Comparison of ENCODE assay signal across 22 cellular contexts in genomic region chr14:68973639-68974038, GRCh38. TPM values are rescaled to one million over a fixed set of nuclear protein-coding genes. Genes with fewer than 3 reads are reported as not detected.
DNase-seq lines count a peak whose midpoint lies in the region; TF ChIP-seq lines count a peak whose summit lies in the region.
"Had no signal": no experiment of that assay in that cellular context is flagged by ENCODE, and none has a peak within 500 bp of the region (broad histone marks: within the 10 kb centered on the region; RNA-seq: fewer than 3 reads in every experiment).

No MANE protein-coding gene starts in this region.

- no peak overlapping the region for H2BK15ac ChIP-seq in mesenchymal stem cell (ENCODE audit: low read depth, poor library complexity, severe bottlenecking)
- no peak overlapping the region for H2BK15ac ChIP-seq in mesendoderm (replicated peaks; ENCODE audit: low read depth)

- POLR2A ChIA-PET in CD4-positive, alpha-beta memory T cell (lab: Charles Lee; ENCODE audit: partially characterized antibody), result no interaction called here

- peaks cover 98% of the 10 kb centered on the region for H3K79me2 ChIP-seq in mesendoderm (ENCODE audit: control insufficient read depth, insufficient read depth, low read length)

- no peak overlapping the region for H4K5ac ChIP-seq in mesendoderm (ENCODE audit: low read length)

- no peaks in the 10 kb centered on the region for H3K9me3 ChIP-seq in CD4-positive, alpha-beta memory T cell (ENCODE audit: control insufficient read depth in 1 of 2, low read length in 2 of 2)
- no peaks in the 10 kb centered on the region for H3K9me3 ChIP-seq in mesenchymal stem cell (ENCODE audit: control insufficient read depth, low read length)
- H3K9me3 ChIP-seq in stomach, result no peaks in the 10 kb centered on the region

- H3K4me1 Mint-ChIP-seq in CD4-positive, alpha-beta memory T cell, result peaks cover 49 to 84% (median 68%) of the 10 kb centered on the region in 4 donors
- H3K4me1 Mint-ChIP-seq in activated naive CD8-positive, alpha-beta T cell treated with anti-CD3 and anti-CD28 coated beads for 36 hours, result peaks cover 78% of the 10 kb centered on the region

- H3K4me1 ChIP-seq in CD4-positive, alpha-beta memory T cell (ENCODE audit: insufficient read depth, low read length), result peaks cover 63% of the 10 kb centered on the region
- H3K4me1 ChIP-seq in mesenchymal stem cell (ENCODE audit: control insufficient read depth, insufficient read depth, low read depth, low read length) (peaks cover 45% of the 10 kb centered on the region), stomach (peaks cover 73 to 93% (median 83%) of the 10 kb centered on the region in 4 donors), mesendoderm (ENCODE audit: control insufficient read depth, low read depth, low read length) (peaks cover 18% of the 10 kb centered on the region)

- H3K18ac ChIP-seq in mesenchymal stem cell (ENCODE audit: low read depth in 1 of 2, low read length in 2 of 2) (peak overlapping the region in 1 of 2 experiments; percentile 35), mesendoderm (ENCODE audit: low read length) (no peak overlapping the region)

- H3K27me3 Mint-ChIP-seq in CD4-positive, alpha-beta memory T cell, result no peaks in the 10 kb centered on the region
- no peaks in the 10 kb centered on the region for H3K27me3 Mint-ChIP-seq in activated naive CD8-positive, alpha-beta T cell treated with anti-CD3 and anti-CD28 coated beads for 36 hours

- H3K23ac ChIP-seq in mesenchymal stem cell (ENCODE audit: low read length in 2 of 2), result no peak overlapping the region
- H3K23ac ChIP-seq in mesendoderm (ENCODE audit: low read length), result no peak overlapping the region

- intact Hi-C loops in CD4-positive, alpha-beta memory T cell (cut with micrococcal nuclease), result no loop called here
- intact Hi-C loops in stomach (cut with DNase I; ENCODE audit: low total_unique reads), result no loop called here
- intact Hi-C loops in lower leg skin (cut with DNase I; ENCODE audit: low total_unique reads), result no loop called here

- no peak overlapping the region for H3K9ac ChIP-seq in mesenchymal stem cell (ENCODE audit: low read length)
- H3K9ac ChIP-seq in mesendoderm (ENCODE audit: low read length), result no peak overlapping the region

- H3K4me2 ChIP-seq in mesenchymal stem cell (ENCODE audit: low read length, poor library complexity, severe bottlenecking) (no peak overlapping the region), mesendoderm (ENCODE audit: low read length) (no peak overlapping the region)

- CTCF ChIA-PET in CD4-positive, alpha-beta memory T cell (lab: Charles Lee; ENCODE audit: partially characterized antibody), result no interaction called here

- H3K27ac Mint-ChIP-seq in CD4-positive, alpha-beta memory T cell, result peak overlapping the region in 4 of 7 donors; percentile 9 to 87 (median 65)
- H3K27ac Mint-ChIP-seq in activated naive CD8-positive, alpha-beta T cell treated with anti-CD3 and anti-CD28 coated beads for 36 hours, result peak overlapping the region; percentile 11
- H3K27ac Mint-ChIP-seq: activated naive CD4-positive, alpha-beta T cell treated with anti-CD3 and anti-CD28 coated beads, Interleukin-2, amount 10 ng/mL, durations not matched to agents 7 days and 5 days; activated T-helper 1 cell treated with anti-CD3 and anti-CD28 coated beads, Interleukin-12 subunit alpha, Interleukin-12 subunit beta, Interleukin-2, Interleukin-4 antibody, amounts not matched to agents 30 ng/mL and 10 ng/mL and 1 ng/mL, durations not matched to agents 14 hours and 24 hours and 36 hours; mesothelial cell of epicardium; WTC11 had no signal

- no peak overlapping the region for H3K27ac ChIP-seq in CD4-positive, alpha-beta memory T cell (ENCODE audit: low read depth, low read length)
- H3K27ac ChIP-seq in mesenchymal stem cell (ENCODE audit: low read length, poor library complexity, severe bottlenecking), result no peak overlapping the region
- H3K27ac ChIP-seq in stomach, result peak overlapping the region in 4 of 5 donors; percentile 95 to 98 (median 97)
- H3K27ac ChIP-seq in mesendoderm (ENCODE audit: low read depth, low read length), result no peak overlapping the region
- H3K27ac ChIP-seq: foreskin keratinocyte had no signal

- TF ChIP-seq EP300 in stomach (IDR thresholded peaks at IDR 0.05), result no peak

- H4K8ac ChIP-seq in mesenchymal stem cell (ENCODE audit: low read length), result peak overlapping the region; percentile 23
- no peak overlapping the region for H4K8ac ChIP-seq in mesendoderm (ENCODE audit: low read depth, low read length)

- no peak overlapping the region for H3K4me3 Mint-ChIP-seq in CD4-positive, alpha-beta memory T cell
- no peak overlapping the region for H3K4me3 Mint-ChIP-seq in activated naive CD8-positive, alpha-beta T cell treated with anti-CD3 and anti-CD28 coated beads for 36 hours
- H3K4me3 Mint-ChIP-seq: activated naive CD4-positive, alpha-beta T cell treated with anti-CD3 and anti-CD28 coated beads, Interleukin-2, amount 10 ng/mL, durations not matched to agents 7 days and 5 days; activated T-helper 1 cell treated with anti-CD3 and anti-CD28 coated beads, Interleukin-12 subunit alpha, Interleukin-12 subunit beta, Interleukin-2, Interleukin-4 antibody, amounts not matched to agents 30 ng/mL and 10 ng/mL and 1 ng/mL, durations not matched to agents 14 hours and 24 hours and 36 hours; mesothelial cell of epicardium; nephron; WTC11 had no signal

- 97% methylated on average over 5 of the region's 5 CpGs for WGBS in mesenchymal stem cell
- WGBS in stomach, 5 donors, result 81 to 97% (median 91%) methylated on average over 4 to 5 of the region's 5 CpGs
- WGBS in lower leg skin, 2 donors, result 90 to 95% methylated on average over 4 to 5 of the region's 5 CpGs
- WGBS in mesendoderm (ENCODE audit: extremely low coverage, insufficient coverage, low lambda C conversion rate), result no CpG with 5 or more reads among the region's 5 CpGs

- H3K4ac ChIP-seq in mesenchymal stem cell (ENCODE audit: low read depth in 1 of 2, low read length in 2 of 2) (peak overlapping the region in 1 of 2 experiments; percentile 10), mesendoderm (ENCODE audit: low read depth, low read length) (no peak overlapping the region)

- H3K27me3 ChIP-seq in CD4-positive, alpha-beta memory T cell (ENCODE audit: insufficient read depth, low read length), result no peaks in the 10 kb centered on the region
- no peaks in the 10 kb centered on the region for H3K27me3 ChIP-seq in mesenchymal stem cell (ENCODE audit: control insufficient read depth in 1 of 2, insufficient read depth in 1 of 2, low read length in 2 of 2)
- H3K27me3 ChIP-seq in stomach, result no peaks in the 10 kb centered on the region
- H3K27me3 ChIP-seq in mesendoderm (ENCODE audit: insufficient read depth, low read length, poor library complexity), result no peaks in the 10 kb centered on the region
- H3K27me3 ChIP-seq: foreskin keratinocyte had no signal

- TF ChIP-seq CTCF in stomach (IDR thresholded peaks at IDR 0.05), result no peak
- no peak for TF ChIP-seq CTCF in lower leg skin (IDR thresholded peaks at IDR 0.05)

- H2AFZ ChIP-seq in mesenchymal stem cell (ENCODE audit: low read depth, low read length), result no peak overlapping the region

- no peak overlapping the region for H3K14ac ChIP-seq in mesenchymal stem cell (ENCODE audit: low read length in 2 of 2)

- peaks cover 10 to 30% of the 10 kb centered on the region in 2 donors for H3K36me3 Mint-ChIP-seq in CD4-positive, alpha-beta memory T cell
- H3K36me3 Mint-ChIP-seq in activated naive CD8-positive, alpha-beta T cell treated with anti-CD3 and anti-CD28 coated beads for 36 hours, result peaks cover 64% of the 10 kb centered on the region

- H2BK5ac ChIP-seq in mesenchymal stem cell (ENCODE audit: low read depth, low read length, poor library complexity, severe bottlenecking), result no peak overlapping the region
- no peak overlapping the region for H2BK5ac ChIP-seq in mesendoderm (ENCODE audit: low read length)

- H3K36me3 ChIP-seq in CD4-positive, alpha-beta memory T cell (ENCODE audit: insufficient read depth, low read length), result no peaks in the 10 kb centered on the region
- H3K36me3 ChIP-seq in mesenchymal stem cell (ENCODE audit: control insufficient read depth in 1 of 2, insufficient read depth in 2 of 2, low read depth in 1 of 2, low read length in 2 of 2), result peaks cover 49 to 50% of the 10 kb centered on the region in 2 experiments
- H3K36me3 ChIP-seq in stomach, result peaks cover 4 to 42% (median 20%) of the 10 kb centered on the region in 4 donors
- peaks cover 5% of the 10 kb centered on the region for H3K36me3 ChIP-seq in mesendoderm (ENCODE audit: control insufficient read depth, insufficient read depth, low read length)

- no peak overlapping the region for H3K4me3 ChIP-seq in CD4-positive, alpha-beta memory T cell (ENCODE audit: low read length in 2 of 2)
- H3K4me3 ChIP-seq in mesenchymal stem cell (ENCODE audit: insufficient read depth in 1 of 2, low read depth in 1 of 2, low read length in 2 of 2) (no peak overlapping the region), stomach (peak overlapping the region in 1 of 4 donors; percentile 69), lower leg skin (ENCODE audit: low read depth, poor library complexity, severe bottlenecking) (no peak overlapping the region), mesendoderm (ENCODE audit: low read length) (no peak overlapping the region)

- H4K91ac ChIP-seq in mesenchymal stem cell (ENCODE audit: low read length), result no peak overlapping the region

- H3K79me1 ChIP-seq in mesenchymal stem cell (replicated peaks; ENCODE audit: low read length, poor library complexity, severe bottlenecking), result no peaks in the 10 kb centered on the region
- peaks cover 19% of the 10 kb centered on the region for H3K79me1 ChIP-seq in mesendoderm (ENCODE audit: low read length)

- H2BK120ac ChIP-seq in mesenchymal stem cell (ENCODE audit: low read depth, low read length) (no peak overlapping the region), mesendoderm (ENCODE audit: low read depth, low read length) (no peak overlapping the region)

- DNase-seq in CD4-positive, alpha-beta memory T cell, result no peak
- DNase-seq in activated naive CD8-positive, alpha-beta T cell treated with anti-CD3 and anti-CD28 coated beads for 36 hours, result no peak
- DNase-seq in mesenchymal stem cell (no peak), stomach (no peak), lower leg skin (ENCODE audit: low spot score in 2 of 2) (no peak), mesendoderm (no peak), NCI-H2196 (lab: John Stamatoyannopoulos, UW; ENCODE audit: unreplicated experiment) (no peak)
- DNase-seq: activated naive CD4-positive, alpha-beta T cell treated with anti-CD3 and anti-CD28 coated beads, Interleukin-2, amount 10 ng/mL, durations not matched to agents 7 days and 5 days; C1 segment of cervical spinal cord; cerebellar nuclear complex; foreskin keratinocyte; HCEC 1CT; NCI-H1105 treated with DMSO at 0.1 percent for 48 hours; NCI-H2081; NCI-H446 treated with DMSO at 0.1 percent for 48 hours; Right ventricle myocardium superior; stimulated activated CD8-positive, alpha-beta memory T cell treated with anti-CD3 and anti-CD28 coated beads, Interleukin-4, amount 100 ng/mL, for 48 hours; T1000 had no signal

- no peak for TF ChIP-seq POLR2A in stomach (IDR thresholded peaks at IDR 0.05)
- TF ChIP-seq POLR2A in lower leg skin (IDR thresholded peaks at IDR 0.05), result no peak

- H3K9me3 Mint-ChIP-seq in CD4-positive, alpha-beta memory T cell, result peaks cover 0 to 5% (median 0%) of the 10 kb centered on the region in 8 donors
- peaks cover 11% of the 10 kb centered on the region for H3K9me3 Mint-ChIP-seq in activated naive CD8-positive, alpha-beta T cell treated with anti-CD3 and anti-CD28 coated beads for 36 hours
- H3K9me3 Mint-ChIP-seq: activated T-helper 1 cell treated with anti-CD3 and anti-CD28 coated beads, Interleukin-12 subunit alpha, Interleukin-12 subunit beta, Interleukin-2, Interleukin-4 antibody, amounts not matched to agents 30 ng/mL and 10 ng/mL and 1 ng/mL, durations not matched to agents 14 hours and 24 hours and 36 hours; mesothelial cell of epicardium; nephron; WTC11 had no signal

- H2AK5ac ChIP-seq in mesenchymal stem cell (ENCODE audit: low read length, severe bottlenecking) (peak overlapping the region; percentile 39), mesendoderm (ENCODE audit: low read length) (no peak overlapping the region)

- no peak overlapping the region for H3K56ac ChIP-seq in mesendoderm (ENCODE audit: low read length)

- H2BK12ac ChIP-seq in mesenchymal stem cell (ENCODE audit: low read length in 2 of 2), result no peak overlapping the region

RNA-seq across cellular contexts. Expression of gene ACTN1, which starts 5.5 kb away (rescaled TPM):
- 10 to 100 TPM; 70.8 to 75.1 TPM for total RNA-seq in CD4-positive, alpha-beta memory T cell
- polyA plus RNA-seq in CD4-positive, alpha-beta memory T cell, result 10 to 100 TPM; 33.6 to 63.3 TPM
- total RNA-seq in activated naive CD8-positive, alpha-beta T cell treated with anti-CD3 and anti-CD28 coated beads for 36 hours, result 100 to 1,000 TPM; 171 to 177 TPM
- polyA plus RNA-seq in mesenchymal stem cell (2013, experiment 1 of 2), result 359 TPM
- polyA plus RNA-seq in mesenchymal stem cell (2013, experiment 2 of 2), result 344 TPM
- total RNA-seq in stomach, result 100 to 1,000 TPM; 191 to 504 (median 237) TPM
- 10 to 100 TPM; 25.7 to 87.7 (median 43.6) TPM for polyA plus RNA-seq in stomach
- total RNA-seq in lower leg skin, result 100 to 1,000 TPM in 2 of 4 donors, 10 to 100 TPM in 2; 31.9 to 111 (median 76.1) TPM
- 242 TPM for polyA plus RNA-seq in mesendoderm (2013, experiment 1 of 2)
- 251 TPM for polyA plus RNA-seq in mesendoderm (2013, experiment 2 of 2)

Comparison
In these comparisons a context has a peak if more than half of its experiments do, and no peak if none do; other contexts are left out.
1. H3K27ac ChIP-seq: peak in stomach (4 of 5); none in CD4-positive, alpha-beta memory T cell (single experiment), mesenchymal stem cell (single experiment) and mesendoderm (single experiment).